ENCODE assay signal across 17 cellular contexts in the genomic region with DNA sequence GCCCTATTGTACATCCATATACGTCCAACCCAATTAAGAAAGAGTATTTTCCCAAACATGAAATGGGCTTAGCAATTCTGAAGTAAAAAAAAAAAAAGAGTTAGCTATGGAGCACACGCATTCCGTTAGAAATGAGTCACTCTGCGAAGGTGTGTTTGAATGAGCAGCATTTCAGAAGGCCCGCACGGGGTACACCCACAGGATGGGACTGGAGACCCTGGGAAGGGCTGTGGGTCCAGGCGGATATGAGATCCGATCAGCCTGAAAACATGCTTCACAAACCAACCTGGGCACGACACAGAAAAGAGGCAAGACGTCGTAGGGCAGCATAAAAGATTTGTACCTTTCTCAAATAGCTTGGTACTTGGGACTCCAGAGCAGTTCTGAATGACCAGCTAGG.
DNase-seq lines count a peak whose midpoint lies in the region; TF ChIP-seq lines count a peak whose summit lies in the region.
"Had no signal": no experiment of that assay in that cellular context is flagged by ENCODE, and none has a peak within 500 bp of the region (broad histone marks: within the 10 kb centered on the region; RNA-seq: fewer than 3 reads in every experiment).

No MANE protein-coding gene starts in this region.

- WGBS in mesenchymal stem cell, result 83% methylated on average over 10 of the region's 11 CpGs
- WGBS in suprapubic skin, result 87% methylated on average over 11 of the region's 11 CpGs

- H3K27me3 ChIP-seq in mesenchymal stem cell (ENCODE audit: control insufficient read depth in 1 of 2, insufficient read depth in 1 of 2, low read length in 2 of 2), result peaks cover 0 to 32% of the 10 kb centered on the region in 2 experiments
- H3K27me3 ChIP-seq in suprapubic skin, result no peaks in the 10 kb centered on the region

- H3K27ac ChIP-seq in mesenchymal stem cell (ENCODE audit: low read length, poor library complexity, severe bottlenecking) (no peak overlapping the region), suprapubic skin (peak overlapping the region; percentile 79)

- no peak overlapping the region for H4K91ac ChIP-seq in mesenchymal stem cell (ENCODE audit: low read length)

- H3K36me3 ChIP-seq in mesenchymal stem cell (ENCODE audit: control insufficient read depth in 1 of 2, insufficient read depth in 2 of 2, low read depth in 1 of 2, low read length in 2 of 2) (no peaks in the 10 kb centered on the region), suprapubic skin (no peaks in the 10 kb centered on the region)

- H2BK15ac ChIP-seq in mesenchymal stem cell (ENCODE audit: low read depth, poor library complexity, severe bottlenecking), result peak overlapping the region; percentile 66

- H3K18ac ChIP-seq in mesenchymal stem cell (ENCODE audit: low read depth in 1 of 2, low read length in 2 of 2), result no peak overlapping the region

- no peak overlapping the region for H2AFZ ChIP-seq in mesenchymal stem cell (ENCODE audit: low read depth, low read length)

- no peak overlapping the region for H2BK5ac ChIP-seq in mesenchymal stem cell (ENCODE audit: low read depth, low read length, poor library complexity, severe bottlenecking)

- no peak overlapping the region for H3K14ac ChIP-seq in mesenchymal stem cell (ENCODE audit: low read length in 2 of 2)

- H2AK5ac ChIP-seq in mesenchymal stem cell (ENCODE audit: low read length, severe bottlenecking), result no peak overlapping the region

- H3K4me1 ChIP-seq in mesenchymal stem cell (ENCODE audit: control insufficient read depth, insufficient read depth, low read depth, low read length), result no peaks in the 10 kb centered on the region
- H3K4me1 ChIP-seq in suprapubic skin, result peaks cover 33% of the 10 kb centered on the region
- H3K4me1 ChIP-seq: Caco-2 had no signal

- no peaks in the 10 kb centered on the region for H3K9me3 ChIP-seq in mesenchymal stem cell (ENCODE audit: control insufficient read depth, low read length)
- H3K9me3 ChIP-seq in suprapubic skin, result no peaks in the 10 kb centered on the region
- H3K9me3 ChIP-seq: Caco-2 had no signal

- H3K23ac ChIP-seq in mesenchymal stem cell (ENCODE audit: low read length in 2 of 2), result no peak overlapping the region

- in situ Hi-C loops in astrocyte of the spinal cord (cut with HindIII; ENCODE audit: low sequenced_read_pairs), result no loop called here

- no peak for TF ChIP-seq EP300 in suprapubic skin (IDR thresholded peaks at IDR 0.05)

- H2BK12ac ChIP-seq in mesenchymal stem cell (ENCODE audit: low read length in 2 of 2), result peak overlapping the region; percentile 51 to 61

- TF ChIP-seq CTCF in astrocyte of the spinal cord (IDR thresholded peaks at IDR 0.05; ENCODE audit: low read depth, low read length) (no peak), suprapubic skin (IDR thresholded peaks at IDR 0.05) (no peak)

- no peak overlapping the region for H3K9ac ChIP-seq in mesenchymal stem cell (ENCODE audit: low read length)

- no peak overlapping the region for H3K4me3 ChIP-seq in astrocyte of the spinal cord (ENCODE audit: low read depth, low read length)
- H3K4me3 ChIP-seq in mesenchymal stem cell (ENCODE audit: insufficient read depth in 1 of 2, low read depth in 1 of 2, low read length in 2 of 2), result no peak overlapping the region
- no peak overlapping the region for H3K4me3 ChIP-seq in suprapubic skin

- DNase-seq in M059J (ENCODE audit: low read depth) (peak; percentile 51), astrocyte of the spinal cord (ENCODE audit: low read depth, low spot score) (peak; percentile 29), mesenchymal stem cell (no peak), suprapubic skin (ENCODE audit: low spot score in 2 of 2) (no peak), SW 1271 (lab: John Stamatoyannopoulos, UW) (no peak), DMS114 treated with DMSO at 0.1 percent for 48 hours (lab: John Stamatoyannopoulos, UW; ENCODE audit: unreplicated experiment) (no peak), ecto neural progenitor cell (ENCODE audit: low spot score) (no peak)
- no peak for DNase-seq in activated naive CD4-positive, alpha-beta T cell (lab: John Stamatoyannopoulos, UW)
- DNase-seq: activated naive CD8-positive, alpha-beta T cell treated with anti-CD3 and anti-CD28 coated beads, Interleukin-2, amount 10 ng/mL, durations not matched to agents 7 days and 5 days; AML-193; Caco-2; foreskin fibroblast; NCI-H187; NCI-H446 treated with DMSO at 0.1 percent for 48 hours; retina; stimulated activated CD4-positive, alpha-beta T cell treated with anti-CD3 and anti-CD28 coated beads, Interleukin-2, amount 100 ng/mL, for 24 hours; T-helper 17 cell had no signal

- no peak overlapping the region for H2BK120ac ChIP-seq in mesenchymal stem cell (ENCODE audit: low read depth, low read length)

- TF ChIP-seq POLR2A in suprapubic skin (IDR thresholded peaks at IDR 0.05), result no peak

- no peaks in the 10 kb centered on the region for H3K79me1 ChIP-seq in mesenchymal stem cell (replicated peaks; ENCODE audit: low read length, poor library complexity, severe bottlenecking)

- H3K4me2 ChIP-seq in mesenchymal stem cell (ENCODE audit: low read length, poor library complexity, severe bottlenecking), result no peak overlapping the region

- no peak overlapping the region for H4K8ac ChIP-seq in mesenchymal stem cell (ENCODE audit: low read length)

- H3K4ac ChIP-seq in mesenchymal stem cell (ENCODE audit: low read depth in 1 of 2, low read length in 2 of 2), result peak overlapping the region in 1 of 2 experiments; percentile 6

Comparison
In these comparisons a context has a peak if more than half of its experiments do, and no peak if none do; other contexts are left out.
1. DNase-seq: peak in M059J (single experiment) and astrocyte of the spinal cord (single experiment); none in mesenchymal stem cell (single experiment), suprapubic skin (0 of 2), SW 1271 (0 of 2), DMS114 treated with DMSO at 0.1 percent for 48 hours (single experiment), activated naive CD4-positive, alpha-beta T cell (0 of 4) and ecto neural progenitor cell (single experiment).